20 cellular contexts compared by ENCODE assay signal in the genomic region with DNA sequence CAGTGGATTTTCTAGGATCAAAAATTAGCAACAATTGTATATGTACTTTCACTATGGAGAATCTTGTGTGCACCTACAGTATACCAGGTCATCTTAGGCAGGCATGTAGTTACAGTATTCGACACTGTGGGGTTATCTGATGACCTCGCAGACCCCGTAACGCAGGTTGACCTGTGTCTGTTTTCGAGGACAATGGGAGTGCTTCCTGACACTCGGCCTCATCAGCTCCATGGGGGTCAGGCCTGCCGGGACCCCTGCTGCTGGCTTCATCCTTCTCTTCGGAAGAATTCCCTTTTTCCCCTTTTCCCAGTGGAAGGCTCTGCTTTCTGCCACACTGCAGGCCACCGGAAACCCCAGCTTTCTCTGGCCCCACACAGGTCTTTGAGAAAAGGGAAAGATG.
"Had no signal": no experiment of that assay in that cellular context is flagged by ENCODE, and none has a peak within 500 bp of the region (broad histone marks: within the 10 kb centered on the region; RNA-seq: fewer than 3 reads in every experiment).

No MANE protein-coding gene starts in this region.

- H3K4me1 ChIP-seq: esophagus squamous epithelium, gastrocnemius medialis, heart right ventricle, left lung, lower lobe of right lung had no signal

- DNase-seq: dermis blood vessel endothelial cell; dorsolateral prefrontal cortex; effector CD4-positive, alpha-beta T cell; effector memory CD4-positive, alpha-beta T cell; esophagus squamous epithelium; foreskin fibroblast; foreskin melanocyte; gastrocnemius medialis; glutamatergic neuron; head of caudate nucleus; heart right ventricle; hippocampal formation; left cardiac atrium; left lung; left ventricle myocardium superior; lower lobe of right lung; mesenchymal stem cell; midbrain; naive thymus-derived CD4-positive, alpha-beta T cell had no signal

- H3K4me1 Mint-ChIP-seq: naive thymus-derived CD4-positive, alpha-beta T cell had no signal

- H3K27ac Mint-ChIP-seq: naive thymus-derived CD4-positive, alpha-beta T cell had no signal

- H3K27me3 ChIP-seq: esophagus squamous epithelium, gastrocnemius medialis had no signal

- ATAC-seq: gastrocnemius medialis; heart right ventricle; left cardiac atrium; left lung; left ventricle myocardium superior; lower lobe of right lung; naive thymus-derived CD4-positive, alpha-beta T cell had no signal

- H3K36me3 ChIP-seq: esophagus squamous epithelium, gastrocnemius medialis, heart right ventricle, left lung, lower lobe of right lung had no signal

- H3K4me3 Mint-ChIP-seq: naive thymus-derived CD4-positive, alpha-beta T cell had no signal

- H3K4me3 ChIP-seq: coronary artery, dorsolateral prefrontal cortex, esophagus squamous epithelium, gastrocnemius medialis, heart right ventricle, left lung, lower lobe of right lung had no signal

- H3K27ac ChIP-seq: coronary artery, dorsolateral prefrontal cortex, esophagus squamous epithelium, gastrocnemius medialis, heart right ventricle, left lung, lower lobe of right lung had no signal

- H3K9me3 ChIP-seq: esophagus squamous epithelium, gastrocnemius medialis, lower lobe of right lung had no signal
